3 cellular contexts compared by ENCODE assay signal in genomic region chr19:14479309-14479984, GRCh38.
A peak's percentile ranks its signal among the peaks of the same experiment; 100 is the strongest.
TF ChIP-seq lines count a peak whose summit lies in the region.

No MANE protein-coding gene starts in this region.

TF ChIP-seq in Ishikawa, 13 proteins besides CTCF, POLR2A, EP300 and RAD21:
- TF ChIP-seq NFIC (IDR thresholded peaks at IDR 0.05), result no peak
- 0 out of 2 replicates have a peak, but pooled peaks have one; percentile 10 for TF ChIP-seq ZBTB7A (IDR thresholded peaks at IDR 0.05; ENCODE audit: low read depth)

TF ChIP-seq in K562, 482 proteins besides CTCF, POLR2A, EP300 and RAD21:
- no peak for TF ChIP-seq PCBP2 (IDR thresholded peaks at IDR 0.05; ENCODE audit: low read depth, low read length, poor library complexity, severe bottlenecking)
- TF ChIP-seq BRCA1 (IDR thresholded peaks at IDR 0.05), result no peak
- TF ChIP-seq BRCA1 (CRISPR knock-in tag; IDR thresholded peaks at IDR 0.05), result 0 out of 2 replicates have a peak, but pooled peaks have one; percentile 0
- peak; percentile 0 for TF ChIP-seq RBM22 (IDR thresholded peaks at IDR 0.05; ENCODE audit: low read depth, low read length, poor library complexity, severe bottlenecking)
TF ChIP-seq in K562: peak in this region for 2.

TF ChIP-seq in WTC11, 78 proteins besides CTCF, POLR2A, EP300 and RAD21:
- no peak for TF ChIP-seq E2F4 (CRISPR knock-in tag; IDR thresholded peaks at IDR 0.05; ENCODE audit: borderline replicate concordance, low read depth)
- no peak for TF ChIP-seq TEAD1 (CRISPR knock-in tag; IDR thresholded peaks at IDR 0.05)
- no peak for TF ChIP-seq ZNF512 (CRISPR knock-in tag; IDR thresholded peaks at IDR 0.05; ENCODE audit: borderline replicate concordance)
- no peak for TF ChIP-seq ZNF671 (CRISPR knock-in tag; IDR thresholded peaks at IDR 0.05)
- no peak for TF ChIP-seq E2F1 (CRISPR knock-in tag; IDR thresholded peaks at IDR 0.05)
- no peak for TF ChIP-seq ZBTB21 (CRISPR knock-in tag; IDR thresholded peaks at IDR 0.05; ENCODE audit: borderline replicate concordance)
